ENCODE assay signal across 13 cellular contexts in genomic region chr5:1725641-1726468, GRCh38.
A peak's percentile ranks its signal among the peaks of the same experiment; 100 is the strongest.
DNase-seq lines count a peak whose midpoint lies in the region; ATAC-seq, FAIRE-seq and TF ChIP-seq lines count a peak whose summit lies in the region.
"Had no signal": no experiment of that assay in that cellular context is flagged by ENCODE, and none has a peak within 500 bp of the region (broad histone marks: within the 10 kb centered on the region; RNA-seq: fewer than 3 reads in every experiment).

No MANE protein-coding gene starts in this region.

- H3K4me3 Mint-ChIP-seq in CD8-positive, alpha-beta T cell, result peak overlapping the region; percentile 76
- H3K4me3 Mint-ChIP-seq in osteocyte (ENCODE audit: unreplicated experiment), result no peak overlapping the region
- H3K4me3 Mint-ChIP-seq: memory B cell had no signal

- H3K4me1 ChIP-seq in CD8-positive, alpha-beta T cell (ENCODE audit: insufficient read depth, low read length), result no peaks in the 10 kb centered on the region
- no peaks in the 10 kb centered on the region for H3K4me1 ChIP-seq in foreskin keratinocyte
- H3K4me1 ChIP-seq: gastroesophageal sphincter, uterus had no signal

- CTCF ChIA-PET in CD8-positive, alpha-beta T cell (lab: Charles Lee), result interaction anchor here (3.7 kb wide), 1 partner anchor 11 kb away, joined by 9 read pairs; no protein-coding TSS in a partner anchor

- no peak for ATAC-seq in CD8-positive, alpha-beta T cell
- ATAC-seq in foreskin keratinocyte (peak; percentile 13), HG03460 (IDR thresholded peaks at IDR 0.05; ENCODE audit: unreplicated experiment) (no peak)
- ATAC-seq: gastroesophageal sphincter had no signal

- peak overlapping the region; percentile 37 for H3K4me3 ChIP-seq in CD8-positive, alpha-beta T cell (ENCODE audit: low read depth, low read length)
- H3K4me3 ChIP-seq: dorsolateral prefrontal cortex, gastroesophageal sphincter, uterus had no signal

- no peaks in the 10 kb centered on the region for H3K9me3 ChIP-seq in CD8-positive, alpha-beta T cell (ENCODE audit: low read length)
- H3K9me3 ChIP-seq: uterus had no signal

- no peak overlapping the region for H3K27ac ChIP-seq in CD8-positive, alpha-beta T cell (ENCODE audit: low read depth, low read length)
- no peak overlapping the region for H3K27ac ChIP-seq in foreskin keratinocyte
- H3K27ac ChIP-seq: dorsolateral prefrontal cortex, gastroesophageal sphincter, RWPE1, uterus had no signal

- H3K36me3 Mint-ChIP-seq in CD8-positive, alpha-beta T cell, result no peaks in the 10 kb centered on the region
- no peaks in the 10 kb centered on the region for H3K36me3 Mint-ChIP-seq in osteocyte (ENCODE audit: unreplicated experiment)
- H3K36me3 Mint-ChIP-seq: memory B cell had no signal

- TF ChIP-seq RAD21 in Ishikawa (IDR thresholded peaks at IDR 0.05; ENCODE audit: low read depth), result no peak

- peak in 2 of 7 experiments; percentile 8 to 42 for DNase-seq in CD8-positive, alpha-beta T cell
- DNase-seq in foreskin keratinocyte (no peak), osteocyte (ENCODE audit: extremely low spot score, unreplicated experiment) (peak; percentile 79), NCI-H774 (lab: John Stamatoyannopoulos, UW) (no peak), GM19239 (ENCODE audit: insufficient read length, low spot score) (no peak), NCI-H526 treated with DMSO at 0.1 percent for 48 hours (lab: John Stamatoyannopoulos, UW) (no peak)
- DNase-seq: uterus had no signal

- H3K27me3 Mint-ChIP-seq in CD8-positive, alpha-beta T cell (ENCODE audit: low read depth), result peaks cover 16% of the 10 kb centered on the region
- H3K27me3 Mint-ChIP-seq in osteocyte (ENCODE audit: unreplicated experiment), result no peaks in the 10 kb centered on the region

- no peaks in the 10 kb centered on the region for H3K27me3 ChIP-seq in CD8-positive, alpha-beta T cell (ENCODE audit: insufficient read depth, low read length)
- H3K27me3 ChIP-seq in foreskin keratinocyte, result no peaks in the 10 kb centered on the region
- H3K27me3 ChIP-seq: uterus had no signal

- TF ChIP-seq EP300 in Ishikawa (IDR thresholded peaks at IDR 0.05; ENCODE audit: borderline replicate concordance), result no peak

- no peak overlapping the region for H3K27ac Mint-ChIP-seq in CD8-positive, alpha-beta T cell
- H3K27ac Mint-ChIP-seq in osteocyte (ENCODE audit: unreplicated experiment), result no peak overlapping the region
- H3K27ac Mint-ChIP-seq: memory B cell had no signal

- H3K9me3 Mint-ChIP-seq in CD8-positive, alpha-beta T cell, result no peaks in the 10 kb centered on the region
- no peaks in the 10 kb centered on the region for H3K9me3 Mint-ChIP-seq in osteocyte (ENCODE audit: unreplicated experiment)
- H3K9me3 Mint-ChIP-seq: memory B cell had no signal

- no peaks in the 10 kb centered on the region for H3K36me3 ChIP-seq in CD8-positive, alpha-beta T cell (ENCODE audit: insufficient read depth, low read length)
- H3K36me3 ChIP-seq: gastroesophageal sphincter, uterus had no signal

- no peaks in the 10 kb centered on the region for H3K4me1 Mint-ChIP-seq in CD8-positive, alpha-beta T cell (ENCODE audit: low read depth)
- H3K4me1 Mint-ChIP-seq in osteocyte (ENCODE audit: unreplicated experiment), result no peaks in the 10 kb centered on the region
- H3K4me1 Mint-ChIP-seq: memory B cell had no signal

- intact Hi-C loops in CD8-positive, alpha-beta T cell (cut with DNase I, micrococcal nuclease), result no loop called here

- POLR2A ChIA-PET in CD8-positive, alpha-beta T cell (lab: Charles Lee), result no interaction called here

- no peak for FAIRE-seq in GM19239 (lab: Jason Lieb, UNC)

- no peak for TF ChIP-seq CTCF in CD8-positive, alpha-beta T cell (IDR thresholded peaks at IDR 0.05)
- no peak for TF ChIP-seq CTCF in foreskin keratinocyte (conservative IDR thresholded peaks at IDR 0.05)
- no peak for TF ChIP-seq CTCF in osteocyte (IDR thresholded peaks at IDR 0.05)

TF ChIP-seq in Ishikawa, 13 proteins besides CTCF, POLR2A, EP300 and RAD21:
- peak; percentile 53 for TF ChIP-seq EGR1 (IDR thresholded peaks at IDR 0.05)
- TF ChIP-seq YY1 (IDR thresholded peaks at IDR 0.05; ENCODE audit: low read depth), result no peak
